Comparison of ENCODE assay signal across 8 cellular contexts in genomic region chr1:67759692-67760029, GRCh38.
DNase-seq lines count a peak whose midpoint lies in the region; ATAC-seq, FAIRE-seq and TF ChIP-seq lines count a peak whose summit lies in the region.

No MANE protein-coding gene starts in this region.

- no peak for TF ChIP-seq POLR2A in heart left ventricle (IDR thresholded peaks at IDR 0.05)
- no peak for TF ChIP-seq POLR2A in GM12892 (IDR thresholded peaks at IDR 0.05; ENCODE audit: low read depth, low read length)

- intact Hi-C loops in heart left ventricle (cut with DNase I) (loop anchor here (1.0 to 10.0 kb wide), 17 partner anchors 72 to 585 kb away; partner anchors contain the start of gene GADD45A (in 5 of the 10)), head of caudate nucleus (cut with DNase I) (loop anchor here (2.0 to 10.0 kb wide), 2 partner anchors 75 to 227 kb away; partner anchors contain the start of gene GADD45A)

- DNase-seq in ACHN = peak; percentile 7
- DNase-seq in heart left ventricle = no peak
- DNase-seq in NCI-H1092 treated with DMSO at 0.1 percent for 48 hours (lab: John Stamatoyannopoulos, UW) = no peak
- DNase-seq in stimulated activated naive CD8-positive, alpha-beta T cell treated with anti-CD3 and anti-CD28 coated beads, Interleukin-15, amount 100 ng/mL, for 72 hours = no peak
- no peak for DNase-seq in GM12892 (ENCODE audit: insufficient read length)
- DNase-seq in head of caudate nucleus = no peak

- no peak overlapping the region for H3K4me3 ChIP-seq in heart left ventricle

- H3K27ac ChIP-seq in heart left ventricle = peak overlapping the region in 7 of 12 donors; percentile 5 to 34 (median 21)

- no peaks in the 10 kb centered on the region for H3K9me3 Mint-ChIP-seq in stimulated activated naive CD8-positive, alpha-beta T cell treated with anti-CD3 and anti-CD28 coated beads, Interleukin-15, amount 100 ng/mL, for 72 hours

- H3K4me1 ChIP-seq in heart left ventricle = peaks cover 0 to 34% (median 16%) of the 10 kb centered on the region in 12 donors

- H3K27me3 Mint-ChIP-seq in stimulated activated naive CD8-positive, alpha-beta T cell treated with anti-CD3 and anti-CD28 coated beads, Interleukin-15, amount 100 ng/mL, for 72 hours = peaks cover 32% of the 10 kb centered on the region

- H3K4me1 Mint-ChIP-seq in stimulated activated naive CD8-positive, alpha-beta T cell treated with anti-CD3 and anti-CD28 coated beads, Interleukin-15, amount 100 ng/mL, for 72 hours = peaks cover 2% of the 10 kb centered on the region

- in situ Hi-C loops in ACHN (cut with HindIII; ENCODE audit: low pct_ligation_motif_present, low pct_unique_long_range_greater_than_20kb, low sequenced_read_pairs) = no loop called here

- FAIRE-seq in GM12892 (lab: Jason Lieb, UNC) = no peak

- H3K9me3 ChIP-seq in heart left ventricle = no peaks in the 10 kb centered on the region

- no peak for TF ChIP-seq CTCF in heart left ventricle (IDR thresholded peaks at IDR 0.05)

- peak; percentile 18 for ATAC-seq in GM21576 (IDR thresholded peaks at IDR 0.05; ENCODE audit: unreplicated experiment)
- peak; percentile 7 for ATAC-seq in HG03521 (IDR thresholded peaks at IDR 0.05; ENCODE audit: unreplicated experiment)
- peak in 2 of 4 donors; percentile 25 to 41 for ATAC-seq in heart left ventricle
- no peak for ATAC-seq in stimulated activated naive CD8-positive, alpha-beta T cell treated with anti-CD3 and anti-CD28 coated beads, Interleukin-15, amount 100 ng/mL, for 72 hours

- peak overlapping the region in 1 of 2 donors; percentile 11 for H3K27ac Mint-ChIP-seq in stimulated activated naive CD8-positive, alpha-beta T cell treated with anti-CD3 and anti-CD28 coated beads, Interleukin-15, amount 100 ng/mL, for 72 hours

- H3K36me3 ChIP-seq in heart left ventricle = no peaks in the 10 kb centered on the region

- no peaks in the 10 kb centered on the region for H3K27me3 ChIP-seq in heart left ventricle

- no peak overlapping the region for H3K4me3 Mint-ChIP-seq in stimulated activated naive CD8-positive, alpha-beta T cell treated with anti-CD3 and anti-CD28 coated beads, Interleukin-15, amount 100 ng/mL, for 72 hours
